Comparison of ENCODE assay signal across 9 cellular contexts in genomic region chr16:4117250-4117578, GRCh38. TPM values are rescaled to one million over a fixed set of nuclear protein-coding genes. Genes with fewer than 3 reads are reported as not detected.
DNase-seq lines count a peak whose midpoint lies in the region; ATAC-seq and TF ChIP-seq lines count a peak whose summit lies in the region.
"Had no signal": no experiment of that assay in that cellular context is flagged by ENCODE, and none has a peak within 500 bp of the region (broad histone marks: within the 10 kb centered on the region; RNA-seq: fewer than 3 reads in every experiment).

No MANE protein-coding gene starts in this region.

- TF ChIP-seq POLR2A in breast epithelium (IDR thresholded peaks at IDR 0.05), result no peak

- TF ChIP-seq CTCF in left ventricle myocardium inferior (IDR thresholded peaks at IDR 0.05; ENCODE audit: borderline replicate concordance), result no peak
- no peak for TF ChIP-seq CTCF in breast epithelium (IDR thresholded peaks at IDR 0.05)

- H3K4me3 ChIP-seq in left ventricle myocardium inferior, result peak overlapping the region; percentile 82
- peak overlapping the region; percentile 69 to 93 (median 72) for H3K4me3 ChIP-seq in breast epithelium
- H3K4me3 ChIP-seq in muscle layer of duodenum (ENCODE audit: low read depth in 1 of 2, low read length in 2 of 2), result peak overlapping the region; percentile 60 to 71

- H3K36me3 ChIP-seq in left ventricle myocardium inferior (no peaks in the 10 kb centered on the region), breast epithelium (no peaks in the 10 kb centered on the region), muscle layer of duodenum (ENCODE audit: control insufficient read depth in 1 of 2, insufficient read depth in 2 of 2, low read length in 2 of 2) (no peaks in the 10 kb centered on the region)

- H3K27ac ChIP-seq in left ventricle myocardium inferior (replicated peaks) (peak overlapping the region; percentile 76), breast epithelium (peak overlapping the region in 1 of 2 donors; percentile 71), muscle layer of duodenum (ENCODE audit: low read length) (peak overlapping the region; percentile 20)

- ATAC-seq in Right ventricle myocardium inferior, result no peak
- ATAC-seq in HG03159 (IDR thresholded peaks at IDR 0.05; ENCODE audit: unreplicated experiment), result no peak
- ATAC-seq in HG02610 (IDR thresholded peaks at IDR 0.05; ENCODE audit: unreplicated experiment), result no peak
- no peak for ATAC-seq in HG02938 (IDR thresholded peaks at IDR 0.05; ENCODE audit: unreplicated experiment)

- no peaks in the 10 kb centered on the region for H3K9me3 ChIP-seq in left ventricle myocardium inferior (replicated peaks)
- no peaks in the 10 kb centered on the region for H3K9me3 ChIP-seq in breast epithelium
- H3K9me3 ChIP-seq in muscle layer of duodenum (ENCODE audit: control insufficient read depth in 1 of 2, low read length in 2 of 2), result no peaks in the 10 kb centered on the region

- peaks cover 43% of the 10 kb centered on the region for H3K4me1 ChIP-seq in left ventricle myocardium inferior
- peaks cover 5 to 7% of the 10 kb centered on the region in 2 donors for H3K4me1 ChIP-seq in breast epithelium
- H3K4me1 ChIP-seq in muscle layer of duodenum (ENCODE audit: control insufficient read depth in 1 of 2, insufficient read depth in 2 of 2, low read length in 2 of 2), result peaks cover 0 to 32% of the 10 kb centered on the region in 2 donors

- intact Hi-C loops in left ventricle myocardium inferior (cut with micrococcal nuclease), result no loop called here
- intact Hi-C loops in Right ventricle myocardium inferior (cut with DNase I), result loop anchor here (5.0 to 10.0 kb wide), 4 partner anchors 65 to 208 kb away; no protein-coding TSS in a partner anchor
- intact Hi-C loops in breast epithelium (cut with DNase I; ENCODE audit: low total_unique reads), result no loop called here

- H3K27me3 ChIP-seq in left ventricle myocardium inferior (ENCODE audit: low read depth) (no peaks in the 10 kb centered on the region), breast epithelium (no peaks in the 10 kb centered on the region), muscle layer of duodenum (ENCODE audit: low read depth, low read length) (no peaks in the 10 kb centered on the region)

- DNase-seq in left ventricle myocardium inferior (no peak), Right ventricle myocardium inferior (ENCODE audit: missing footprints) (no peak), breast epithelium (ENCODE audit: low spot score in 2 of 2) (no peak), kidney tubule cell (ENCODE audit: low spot score) (no peak)
- DNase-seq: DND-41 had no signal

RNA-seq across cellular contexts. Expression of gene ADCY9, which starts 1.0 kb away (rescaled TPM):
- total RNA-seq in left ventricle myocardium inferior, result 44.3 TPM
- 48.2 TPM for total RNA-seq in Right ventricle myocardium inferior
- total RNA-seq in breast epithelium, result 10 to 100 TPM; 10.9 to 14.4 (median 12.0) TPM
